ENCODE assay signal across 9 cellular contexts in genomic region chr2:72146357-72147302, GRCh38. TPM values are rescaled to one million over a fixed set of nuclear protein-coding genes. Genes with fewer than 3 reads are reported as not detected.
DNase-seq lines count a peak whose midpoint lies in the region; TF ChIP-seq lines count a peak whose summit lies in the region.
"Had no signal": no experiment of that assay in that cellular context is flagged by ENCODE, and none has a peak within 500 bp of the region (broad histone marks: within the 10 kb centered on the region; RNA-seq: fewer than 3 reads in every experiment).

No MANE protein-coding gene starts in this region.

- peak overlapping the region; percentile 69 for H3K4me2 ChIP-seq in SK-N-SH

- H3K27me3 ChIP-seq in SK-N-SH (ENCODE audit: insufficient read depth) (peaks cover 56% of the 10 kb centered on the region), BE2C (peaks cover 64% of the 10 kb centered on the region)

- TF ChIP-seq CTCF in SK-N-SH (IDR thresholded peaks at IDR 0.05) (no peak), foreskin fibroblast (IDR thresholded peaks at IDR 0.05; ENCODE audit: low read depth, low read length) (no peak), progenitor cell of endocrine pancreas (IDR thresholded peaks at IDR 0.05; ENCODE audit: unreplicated experiment) (no peak), BE2C (IDR thresholded peaks at IDR 0.05; ENCODE audit: low read depth, low read length) (no peak)

- H3K27ac Mint-ChIP-seq in progenitor cell of endocrine pancreas, result peak overlapping the region; percentile 46

- H3F3A ChIP-seq in SK-N-SH (replicated peaks; ENCODE audit: insufficient read depth), result no peaks in the 10 kb centered on the region

- TF ChIP-seq EP300 in SK-N-SH (IDR thresholded peaks at IDR 0.05; ENCODE audit: borderline replicate concordance in 1 of 2, low read depth in 1 of 2, low read length in 1 of 2), result no peak

- no peak overlapping the region for H2AFZ ChIP-seq in SK-N-SH (ENCODE audit: low read depth)

- no peak overlapping the region; a peak in 1 of 4 replicates for H3K4me3 ChIP-seq in SK-N-SH (ENCODE audit: low read depth in 2 of 2, low read length in 1 of 2)
- H3K4me3 ChIP-seq in foreskin fibroblast (ENCODE audit: low read depth in 1 of 2, low read length in 2 of 2), result peak overlapping the region; percentile 28 to 50
- H3K4me3 ChIP-seq in BE2C (ENCODE audit: low read depth, low read length), result no peak overlapping the region

- H3K27me3 Mint-ChIP-seq in progenitor cell of endocrine pancreas, result peaks cover 52% of the 10 kb centered on the region

- no peaks in the 10 kb centered on the region for H3K79me2 ChIP-seq in SK-N-SH (ENCODE audit: insufficient read depth)

- no peak overlapping the region for H3K9ac ChIP-seq in SK-N-SH

- no peaks in the 10 kb centered on the region for H4K20me1 ChIP-seq in SK-N-SH (ENCODE audit: insufficient read depth)

- 14% methylated on average over 48 of the region's 58 CpGs for WGBS in SK-N-SH (ENCODE audit: low lambda C conversion rate)

- no peak overlapping the region for H3K27ac ChIP-seq in SK-N-SH (ENCODE audit: low read depth in 2 of 2, low read length in 1 of 2)

- H3K9me3 ChIP-seq in SK-N-SH (no peaks in the 10 kb centered on the region), BE2C (no peaks in the 10 kb centered on the region)

- no peaks in the 10 kb centered on the region for H3K9me3 Mint-ChIP-seq in progenitor cell of endocrine pancreas (ENCODE audit: low read depth)

- peak overlapping the region; percentile 79 for H3K4me3 Mint-ChIP-seq in progenitor cell of endocrine pancreas (ENCODE audit: low read depth)

- peaks cover 2% of the 10 kb centered on the region for H3K36me3 Mint-ChIP-seq in progenitor cell of endocrine pancreas (ENCODE audit: insufficient read depth)

- H3K36me3 ChIP-seq in SK-N-SH (replicated peaks in 1 of 2; ENCODE audit: control insufficient read depth in 1 of 2, insufficient read depth in 2 of 2, low read length in 1 of 2), result no peaks in the 10 kb centered on the region
- no peaks in the 10 kb centered on the region for H3K36me3 ChIP-seq in BE2C

- POLR2A ChIA-PET in SK-N-SH (lab: Yijun Ruan, JAX), result no interaction called here

- TF ChIP-seq RAD21 in SK-N-SH (IDR thresholded peaks at IDR 0.05; ENCODE audit: low read length), result no peak

- no peaks in the 10 kb centered on the region for H3K9me2 ChIP-seq in SK-N-SH

- CTCF ChIA-PET in SK-N-SH (lab: Yijun Ruan, JAX), result interaction anchor here (0.9 to 7.3 kb wide), 5 partner anchors 7 to 600 kb away, joined by 3 to 167 read pairs (median 58); no protein-coding TSS in a partner anchor

- peak; percentile 4 for DNase-seq in DMS53 treated with DMSO at 0.1 percent for 48 hours (lab: John Stamatoyannopoulos, UW; ENCODE audit: unreplicated experiment)
- peak; percentile 39 for DNase-seq in SK-N-SH
- no peak for DNase-seq in foreskin fibroblast
- no peak for DNase-seq in progenitor cell of endocrine pancreas (ENCODE audit: low spot score, unreplicated experiment)
- no peak for DNase-seq in dermis blood vessel endothelial cell
- no peak for DNase-seq in BE2C
- DNase-seq in activated gamma-delta T cell treated with Interleukin-2 at 50 U/mL for 16 hours, result no peak
- DNase-seq in Kasumi-1 (lab: John Stamatoyannopoulos, UW), result no peak
- DNase-seq: NCI-H774 had no signal

- peaks cover 5 to 34% of the 10 kb centered on the region in 2 experiments; a peak in 2 of 4 replicates for H3K4me1 ChIP-seq in SK-N-SH (ENCODE audit: control insufficient read depth in 1 of 2, insufficient read depth in 2 of 2, low read depth in 1 of 2, low read length in 1 of 2)
- no peaks in the 10 kb centered on the region for H3K4me1 ChIP-seq in BE2C

- peaks cover 32% of the 10 kb centered on the region for H3K4me1 Mint-ChIP-seq in progenitor cell of endocrine pancreas (ENCODE audit: low read depth)

TF ChIP-seq in SK-N-SH, 30 proteins besides CTCF, POLR2A, EP300 and RAD21:
- TF ChIP-seq PBX3 (IDR thresholded peaks at IDR 0.05) (no peak), EZH2phosphoT487 (IDR thresholded peaks at IDR 0.05; ENCODE audit: borderline replicate concordance, low read depth) (peak; percentile 86), RCOR1 (IDR thresholded peaks at IDR 0.05; ENCODE audit: low read length) (no peak), CHD2 (IDR thresholded peaks at IDR 0.05; ENCODE audit: low read length, partially characterized antibody) (no peak), JUND (IDR thresholded peaks at IDR 0.05) (no peak), NFIC (IDR thresholded peaks at IDR 0.05; ENCODE audit: borderline replicate concordance) (no peak)

RNA-seq across cellular contexts. Expression of gene CYP26B1, which starts 1.0 kb away (rescaled TPM):
- 0.26 and 0.33 TPM in 2 replicates for polyA plus RNA-seq in SK-N-SH (2012; rRNA removed)
- polyA plus RNA-seq in SK-N-SH (2012; cell fraction: cytosol; rRNA removed), result 0.18 TPM in 2 replicates
- polyA plus RNA-seq in SK-N-SH (2012; cell fraction: nucleus; rRNA removed), result 0.83 and 0.92 TPM in 2 replicates
- total RNA-seq in progenitor cell of endocrine pancreas (31.5 and 37.5 TPM in 2 replicates), dermis blood vessel endothelial cell (under 0.01 and 0.60 TPM in 2 replicates)
- 0.52 TPM for polyA plus RNA-seq in BE2C (2012; ENCODE audit: insufficient read depth, insufficient read length, low read depth)

Comparison
In these comparisons a context has a peak if more than half of its experiments do, and no peak if none do; other contexts are left out.
1. DNase-seq: peak in DMS53 treated with DMSO at 0.1 percent for 48 hours (single experiment) and SK-N-SH (single experiment); none in foreskin fibroblast (0 of 2), progenitor cell of endocrine pancreas (single experiment), dermis blood vessel endothelial cell (single experiment), BE2C (single experiment), activated gamma-delta T cell treated with Interleukin-2 at 50 U/mL for 16 hours (single experiment) and Kasumi-1 (0 of 2).
2. H3K4me3 ChIP-seq: peak in foreskin fibroblast (2 of 2); none in SK-N-SH (0 of 2) and BE2C (single experiment).
3. RNA of gene CYP26B1, which starts 1.0 kb away (total RNA-seq): 31.5 to 37.5 TPM in progenitor cell of endocrine pancreas; under 0.01 to 0.60 TPM in dermis blood vessel endothelial cell; every median in the first group is over 10 times any median in the second.